Comparison of ENCODE assay signal across 19 cellular contexts in genomic region chr1:29511436-29511835, GRCh38.
A peak's percentile ranks its signal among the peaks of the same experiment; 100 is the strongest.
DNase-seq lines count a peak whose midpoint lies in the region; ATAC-seq and TF ChIP-seq lines count a peak whose summit lies in the region.
"Had no signal": no experiment of that assay in that cellular context is flagged by ENCODE, and none has a peak within 500 bp of the region (broad histone marks: within the 10 kb centered on the region; RNA-seq: fewer than 3 reads in every experiment).

No MANE protein-coding gene starts in this region.

- no peaks in the 10 kb centered on the region for H3K36me3 Mint-ChIP-seq in activated CD8-positive, alpha-beta memory T cell treated with anti-CD3 and anti-CD28 coated beads, Interleukin-2, amount 10 ng/mL, durations not matched to agents 7 days and 5 days
- H3K36me3 Mint-ChIP-seq: CD14-positive monocyte; CD4-positive, alpha-beta memory T cell had no signal

- H3K4me3 ChIP-seq in lung (no peak overlapping the region), testis (no peak overlapping the region), mucosa of descending colon (no peak overlapping the region)
- H3K4me3 ChIP-seq: A549, BLaER1 had no signal

- no peak for TF ChIP-seq POLR2A in testis (IDR thresholded peaks at IDR 0.05)

- H3K27me3 ChIP-seq in lung (ENCODE audit: control insufficient read depth, insufficient read depth) (no peaks in the 10 kb centered on the region), testis (no peaks in the 10 kb centered on the region)
- H3K27me3 ChIP-seq: BLaER1 had no signal

- no peak overlapping the region for H3K4me3 Mint-ChIP-seq in activated CD8-positive, alpha-beta memory T cell treated with anti-CD3 and anti-CD28 coated beads, Interleukin-2, amount 10 ng/mL, durations not matched to agents 7 days and 5 days
- H3K4me3 Mint-ChIP-seq: CD14-positive monocyte; CD4-positive, alpha-beta memory T cell had no signal

- peak; percentile 8 for DNase-seq in activated CD8-positive, alpha-beta memory T cell treated with anti-CD3 and anti-CD28 coated beads, Interleukin-2, amount 10 ng/mL, durations not matched to agents 7 days and 5 days
- no peak for DNase-seq in activated CD8-positive, alpha-beta memory T cell treated with anti-CD3 and anti-CD28 coated beads, Interleukin-2, amount 50 U/mL, for 4 hours
- DNase-seq in ecto neural progenitor cell (ENCODE audit: low spot score), result peak; percentile 12
- peak; percentile 6 for DNase-seq in lung (ENCODE audit: low spot score)
- DNase-seq in testis, result peak; percentile 4
- no peak for DNase-seq in mucosa of descending colon
- DNase-seq: AML-193; CD4-positive, alpha-beta memory T cell; DMS153; DMS79; GDM1; GOT3; H7 had no signal

- TF ChIP-seq CTCF in lung (IDR thresholded peaks at IDR 0.05; ENCODE audit: control extremely low read depth, extremely low read depth), result no peak
- no peak for TF ChIP-seq CTCF in testis (IDR thresholded peaks at IDR 0.05)
- TF ChIP-seq CTCF in mucosa of descending colon (IDR thresholded peaks at IDR 0.05), result no peak

- no peaks in the 10 kb centered on the region for H3K9me3 ChIP-seq in lung (ENCODE audit: control insufficient read depth in 2 of 2, insufficient read depth in 1 of 2, low read length in 1 of 2)
- H3K9me3 ChIP-seq in testis, result no peaks in the 10 kb centered on the region
- no peaks in the 10 kb centered on the region for H3K9me3 ChIP-seq in mucosa of descending colon
- H3K9me3 ChIP-seq: A549, BLaER1 had no signal

- intact Hi-C loops in testis (cut with DNase I; ENCODE audit: low total_unique reads) (no loop called here), mucosa of descending colon (cut with DNase I, micrococcal nuclease) (no loop called here)

- H3K27ac ChIP-seq in lung (ENCODE audit: low read depth in 1 of 2, low read length in 1 of 2), result no peak overlapping the region
- no peak overlapping the region for H3K27ac ChIP-seq in testis
- H3K27ac ChIP-seq: 22Rv1, A549, BLaER1 had no signal

- ATAC-seq in activated CD8-positive, alpha-beta memory T cell treated with anti-CD3 and anti-CD28 coated beads, Interleukin-2, amount 10 ng/mL, durations not matched to agents 7 days and 5 days, result no peak
- ATAC-seq in lung (ENCODE audit: insufficient read depth, low FRiP score) (no peak), HG03097 (IDR thresholded peaks at IDR 0.05; ENCODE audit: low FRiP score, unreplicated experiment) (no peak), mucosa of descending colon (no peak)
- ATAC-seq: A549, HepG2 had no signal

- no peaks in the 10 kb centered on the region for H3K9me3 Mint-ChIP-seq in activated CD8-positive, alpha-beta memory T cell treated with anti-CD3 and anti-CD28 coated beads, Interleukin-2, amount 10 ng/mL, durations not matched to agents 7 days and 5 days (ENCODE audit: low read depth)

- H3K4me1 ChIP-seq in lung (ENCODE audit: control insufficient read depth in 2 of 2, insufficient read depth in 2 of 2, low read length in 2 of 2) (no peaks in the 10 kb centered on the region), testis (no peaks in the 10 kb centered on the region), mucosa of descending colon (ENCODE audit: low read depth) (no peaks in the 10 kb centered on the region)
- H3K4me1 ChIP-seq: A549 had no signal

- H3K27ac Mint-ChIP-seq in activated CD8-positive, alpha-beta memory T cell treated with anti-CD3 and anti-CD28 coated beads, Interleukin-2, amount 10 ng/mL, durations not matched to agents 7 days and 5 days, result no peak overlapping the region
- H3K27ac Mint-ChIP-seq: CD14-positive monocyte; CD4-positive, alpha-beta memory T cell had no signal

- no peaks in the 10 kb centered on the region for H3K36me3 ChIP-seq in lung (ENCODE audit: control insufficient read depth in 2 of 2, insufficient read depth in 2 of 2, low read length in 2 of 2)
- H3K36me3 ChIP-seq in testis (ENCODE audit: low read depth, missing control alignments), result no peaks in the 10 kb centered on the region
- H3K36me3 ChIP-seq in mucosa of descending colon (ENCODE audit: low read depth), result no peaks in the 10 kb centered on the region
- H3K36me3 ChIP-seq: BLaER1 had no signal

- WGBS in lung, 2 donors, result 77 to 82% methylated on average over 6 of the region's 6 CpGs
- 74 to 78% methylated on average over 6 of the region's 6 CpGs for WGBS in testis, 2 donors

- H3K27me3 Mint-ChIP-seq in activated CD8-positive, alpha-beta memory T cell treated with anti-CD3 and anti-CD28 coated beads, Interleukin-2, amount 10 ng/mL, durations not matched to agents 7 days and 5 days, result peaks cover 17% of the 10 kb centered on the region

- CTCF ChIA-PET in activated CD8-positive, alpha-beta memory T cell treated with anti-CD3 and anti-CD28 coated beads, Interleukin-2, amount 10 ng/mL, durations not matched to agents 7 days and 5 days (lab: Charles Lee), result no interaction called here

- no peaks in the 10 kb centered on the region for H3K4me1 Mint-ChIP-seq in activated CD8-positive, alpha-beta memory T cell treated with anti-CD3 and anti-CD28 coated beads, Interleukin-2, amount 10 ng/mL, durations not matched to agents 7 days and 5 days
- H3K4me1 Mint-ChIP-seq: CD14-positive monocyte; CD4-positive, alpha-beta memory T cell had no signal

Comparison
In these comparisons a context has a peak if more than half of its experiments do, and no peak if none do; other contexts are left out.
1. DNase-seq: peak in activated CD8-positive, alpha-beta memory T cell treated with anti-CD3 and anti-CD28 coated beads, Interleukin-2, amount 10 ng/mL, durations not matched to agents 7 days and 5 days (single experiment), ecto neural progenitor cell (single experiment), lung (single experiment) and testis (single experiment); none in activated CD8-positive, alpha-beta memory T cell treated with anti-CD3 and anti-CD28 coated beads, Interleukin-2, amount 50 U/mL, for 4 hours (single experiment) and mucosa of descending colon (0 of 3).